In genomic region chr1:214570442-214570841, GRCh38 we compare ENCODE assay signal across 17 cellular contexts. TPM values are rescaled to one million over a fixed set of nuclear protein-coding genes. Genes with fewer than 3 reads are reported as not detected.
DNase-seq lines count a peak whose midpoint lies in the region; ATAC-seq, FAIRE-seq and TF ChIP-seq lines count a peak whose summit lies in the region.
"Had no signal": no experiment of that assay in that cellular context is flagged by ENCODE, and none has a peak within 500 bp of the region (broad histone marks: within the 10 kb centered on the region; RNA-seq: fewer than 3 reads in every experiment).

No MANE protein-coding gene starts in this region.

- H3K4me1 Mint-ChIP-seq in osteocyte (ENCODE audit: unreplicated experiment), result peaks cover 63% of the 10 kb centered on the region
- H3K4me1 Mint-ChIP-seq in T-helper 2 cell treated with Interferon-gamma antibody and Interleukin-4, amounts not matched to agents 5 μg/mL and 100 μg/mL, for 36 hours (ENCODE audit: low read depth), result peaks cover 3% of the 10 kb centered on the region
- H3K4me1 Mint-ChIP-seq: activated B cell treated with CpG ODN at 0.5 μM for 24 hours, memory B cell had no signal

- H3K4me3 Mint-ChIP-seq in osteocyte (ENCODE audit: unreplicated experiment), result no peak overlapping the region
- no peak overlapping the region for H3K4me3 Mint-ChIP-seq in T-helper 2 cell treated with Interferon-gamma antibody and Interleukin-4, amounts not matched to agents 5 μg/mL and 100 μg/mL, for 36 hours
- H3K4me3 Mint-ChIP-seq: activated B cell treated with CpG ODN at 0.5 μM for 24 hours, memory B cell, nephron progenitor cell had no signal

- peak overlapping the region; percentile 69 for H3K27ac Mint-ChIP-seq in osteocyte (ENCODE audit: unreplicated experiment)
- no peak overlapping the region for H3K27ac Mint-ChIP-seq in T-helper 2 cell treated with Interferon-gamma antibody and Interleukin-4, amounts not matched to agents 5 μg/mL and 100 μg/mL, for 36 hours
- H3K27ac Mint-ChIP-seq: activated B cell treated with CpG ODN at 0.5 μM for 24 hours, memory B cell, nephron progenitor cell had no signal

- FAIRE-seq in urothelium cell line (lab: Jason Lieb, UNC), result no peak

- TF ChIP-seq CTCF in RWPE2 (IDR thresholded peaks at IDR 0.05; ENCODE audit: poor library complexity, severe bottlenecking), result no peak
- TF ChIP-seq CTCF in epithelial cell of esophagus (IDR thresholded peaks at IDR 0.05; ENCODE audit: insufficient read depth, low read depth, low read length, missing control alignments), result no peak
- TF ChIP-seq CTCF in osteocyte (IDR thresholded peaks at IDR 0.05), result no peak

- no peaks in the 10 kb centered on the region for H3K9me3 ChIP-seq in RWPE2 (ENCODE audit: severe bottlenecking)
- H3K9me3 ChIP-seq: body of pancreas, gastrocnemius medialis had no signal

- peaks cover 69% of the 10 kb centered on the region for H3K4me1 ChIP-seq in RWPE2 (ENCODE audit: insufficient read depth, poor library complexity, severe bottlenecking)
- H3K4me1 ChIP-seq: BLaER1 treated with 17β-estradiol and CSF1 and Interleukin-3, amounts not matched to agents 10 nM and 100 nM had no signal

- H3K27me3 ChIP-seq in RWPE2 (ENCODE audit: insufficient read depth, poor library complexity, severe bottlenecking), result no peaks in the 10 kb centered on the region
- H3K27me3 ChIP-seq: BLaER1 treated with 17β-estradiol and CSF1 and Interleukin-3, amounts not matched to agents 10 nM and 100 nM; body of pancreas; gastrocnemius medialis had no signal

- peak; percentile 17; the same call in 1 of the 3 replicates for ATAC-seq in RWPE2 (ENCODE audit: low read depth)
- ATAC-seq: body of pancreas, gastrocnemius medialis had no signal

- no peak overlapping the region for H3K4me3 ChIP-seq in RWPE2 (ENCODE audit: severe bottlenecking)
- no peak overlapping the region for H3K4me3 ChIP-seq in epithelial cell of esophagus (ENCODE audit: low read length)
- H3K4me3 ChIP-seq: BLaER1 treated with 17β-estradiol and CSF1 and Interleukin-3, amounts not matched to agents 10 nM and 100 nM; body of pancreas; gastrocnemius medialis had no signal

- no peaks in the 10 kb centered on the region for H3K36me3 Mint-ChIP-seq in osteocyte (ENCODE audit: unreplicated experiment)
- no peaks in the 10 kb centered on the region for H3K36me3 Mint-ChIP-seq in T-helper 2 cell treated with Interferon-gamma antibody and Interleukin-4, amounts not matched to agents 5 μg/mL and 100 μg/mL, for 36 hours (ENCODE audit: low read depth)
- H3K36me3 Mint-ChIP-seq: memory B cell had no signal

- no peaks in the 10 kb centered on the region for H3K36me3 ChIP-seq in RWPE2 (ENCODE audit: low read depth)
- H3K36me3 ChIP-seq: BLaER1 treated with 17β-estradiol and CSF1 and Interleukin-3, amounts not matched to agents 10 nM and 100 nM; gastrocnemius medialis had no signal

- DNase-seq in EL, result peak; percentile 69
- no peak for DNase-seq in RWPE2 (ENCODE audit: low spot score)
- peak; percentile 87 for DNase-seq in epithelial cell of esophagus (ENCODE audit: low read depth)
- DNase-seq in osteocyte (ENCODE audit: extremely low spot score, unreplicated experiment), result no peak
- no peak for DNase-seq in urothelium cell line (ENCODE audit: low spot score)
- DNase-seq in activated effector memory CD4-positive, alpha-beta T cell treated with Interleukin-2 at 50 U/mL for 16 hours, result no peak
- DNase-seq in stimulated activated CD4-positive, alpha-beta T cell treated with anti-CD3 and anti-CD28 coated beads, Interleukin-12 subunit alpha, Interleukin-12 subunit beta, amount 100 ng/mL, for 4 hours, result no peak
- no peak for DNase-seq in T-helper 2 cell treated with Interferon-gamma antibody and Interleukin-4, amounts not matched to agents 5 μg/mL and 100 μg/mL, for 36 hours (ENCODE audit: low spot score)
- DNase-seq: activated B cell treated with CpG ODN at 0.5 μM for 24 hours; activated effector memory CD4-positive, alpha-beta T cell treated with anti-CD3 and anti-CD28 coated beads, Interleukin-2, amount 50 U/mL, for 16 hours; body of pancreas; gastrocnemius medialis; nephron progenitor cell; OCI-M1; stimulated activated CD4-positive, alpha-beta T cell treated with anti-CD3 and anti-CD28 coated beads, Interleukin-2, amount 100 ng/mL, for 24 hours had no signal

- no peaks in the 10 kb centered on the region for H3K27me3 Mint-ChIP-seq in osteocyte (ENCODE audit: unreplicated experiment)
- H3K27me3 Mint-ChIP-seq in T-helper 2 cell treated with Interferon-gamma antibody and Interleukin-4, amounts not matched to agents 5 μg/mL and 100 μg/mL, for 36 hours (ENCODE audit: low read depth), result no peaks in the 10 kb centered on the region

- H3K27ac ChIP-seq in RWPE2 (ENCODE audit: poor library complexity, severe bottlenecking), result peak overlapping the region; percentile 93
- H3K27ac ChIP-seq: BLaER1 treated with 17β-estradiol and CSF1 and Interleukin-3, amounts not matched to agents 10 nM and 100 nM; body of pancreas; gastrocnemius medialis had no signal

- no peaks in the 10 kb centered on the region for H3K9me3 Mint-ChIP-seq in osteocyte (ENCODE audit: unreplicated experiment)
- peaks cover 7% of the 10 kb centered on the region for H3K9me3 Mint-ChIP-seq in T-helper 2 cell treated with Interferon-gamma antibody and Interleukin-4, amounts not matched to agents 5 μg/mL and 100 μg/mL, for 36 hours
- H3K9me3 Mint-ChIP-seq: memory B cell had no signal

RNA-seq across cellular contexts. Expression of gene PTPN14, which starts 19.0 kb away (rescaled TPM):
- 140 and 142 TPM in 2 replicates for total RNA-seq in osteocyte
- total RNA-seq: activated B cell treated with CpG ODN at 0.5 μM for 24 hours had no signal

RNA-seq across cellular contexts. Expression of gene CENPF, which starts 32.6 kb away (rescaled TPM):
- total RNA-seq in osteocyte, result 21.5 and 26.5 TPM in 2 replicates

Comparison
In these comparisons a context has a peak if more than half of its experiments do, and no peak if none do; other contexts are left out.
1. DNase-seq: peak in EL (single experiment) and epithelial cell of esophagus (single experiment); none in RWPE2 (single experiment), osteocyte (single experiment), urothelium cell line (single experiment), activated effector memory CD4-positive, alpha-beta T cell treated with Interleukin-2 at 50 U/mL for 16 hours (single experiment), stimulated activated CD4-positive, alpha-beta T cell treated with anti-CD3 and anti-CD28 coated beads, Interleukin-12 subunit alpha, Interleukin-12 subunit beta, amount 100 ng/mL, for 4 hours (single experiment) and T-helper 2 cell treated with Interferon-gamma antibody and Interleukin-4, amounts not matched to agents 5 μg/mL and 100 μg/mL, for 36 hours (single experiment).